Comparison of ENCODE assay signal across 9 cellular contexts in genomic region chr10:13987472-13987871, GRCh38.
DNase-seq lines count a peak whose midpoint lies in the region; ATAC-seq and TF ChIP-seq lines count a peak whose summit lies in the region.
"Had no signal": no experiment of that assay in that cellular context is flagged by ENCODE, and none has a peak within 500 bp of the region (broad histone marks: within the 10 kb centered on the region; RNA-seq: fewer than 3 reads in every experiment).

No MANE protein-coding gene starts in this region.

- H3K4me1 ChIP-seq in mesenchymal stem cell (ENCODE audit: control insufficient read depth, insufficient read depth, low read depth, low read length) (peaks cover 14% of the 10 kb centered on the region), right atrium auricular region (peaks cover 0 to 25% of the 10 kb centered on the region in 2 donors)

- H3K9me3 ChIP-seq in mesenchymal stem cell (ENCODE audit: control insufficient read depth, low read length) (no peaks in the 10 kb centered on the region), right atrium auricular region (no peaks in the 10 kb centered on the region)

- H3K27ac ChIP-seq in mesenchymal stem cell (ENCODE audit: low read length, poor library complexity, severe bottlenecking) (peak overlapping the region; percentile 68), right atrium auricular region (no peak overlapping the region)

- DNase-seq in DMS53 treated with DMSO at 0.1 percent for 48 hours (lab: John Stamatoyannopoulos, UW; ENCODE audit: unreplicated experiment) (peak; percentile 18), HK-2 (ENCODE audit: unreplicated experiment) (peak; percentile 16), astrocyte of the spinal cord (ENCODE audit: low read depth, low spot score) (peak; percentile 88), mesenchymal stem cell (peak; percentile 80), CD1c-positive myeloid dendritic cell (ENCODE audit: extremely low spot score) (no peak), NCI-H2196 (lab: John Stamatoyannopoulos, UW; ENCODE audit: unreplicated experiment) (no peak), right atrium auricular region (ENCODE audit: low spot score) (no peak)
- DNase-seq: RPMI8226 had no signal

- H4K8ac ChIP-seq in mesenchymal stem cell (ENCODE audit: low read length), result peak overlapping the region; percentile 24

- H3K18ac ChIP-seq in mesenchymal stem cell (ENCODE audit: low read depth in 1 of 2, low read length in 2 of 2), result no peak overlapping the region

- in situ Hi-C loops in astrocyte of the spinal cord (cut with HindIII; ENCODE audit: low sequenced_read_pairs), result no loop called here

- no peak overlapping the region for H3K23ac ChIP-seq in mesenchymal stem cell (ENCODE audit: low read length in 2 of 2)

- no peak overlapping the region for H2BK12ac ChIP-seq in mesenchymal stem cell (ENCODE audit: low read length in 2 of 2)

- no peaks in the 10 kb centered on the region for H3K36me3 ChIP-seq in mesenchymal stem cell (ENCODE audit: control insufficient read depth in 1 of 2, insufficient read depth in 2 of 2, low read depth in 1 of 2, low read length in 2 of 2)
- no peaks in the 10 kb centered on the region for H3K36me3 ChIP-seq in right atrium auricular region

- H2AFZ ChIP-seq in mesenchymal stem cell (ENCODE audit: low read depth, low read length), result no peak overlapping the region

- no peak overlapping the region for H3K4me2 ChIP-seq in mesenchymal stem cell (ENCODE audit: low read length, poor library complexity, severe bottlenecking)

- H3K79me1 ChIP-seq in mesenchymal stem cell (replicated peaks; ENCODE audit: low read length, poor library complexity, severe bottlenecking), result peaks cover 7% of the 10 kb centered on the region

- H3K14ac ChIP-seq in mesenchymal stem cell (ENCODE audit: low read length in 2 of 2), result no peak overlapping the region

- no peaks in the 10 kb centered on the region for H3K27me3 ChIP-seq in mesenchymal stem cell (ENCODE audit: control insufficient read depth in 1 of 2, insufficient read depth in 1 of 2, low read length in 2 of 2)
- H3K27me3 ChIP-seq in right atrium auricular region, result no peaks in the 10 kb centered on the region

- H3K4me3 ChIP-seq in astrocyte of the spinal cord (ENCODE audit: low read depth, low read length) (no peak overlapping the region), mesenchymal stem cell (ENCODE audit: insufficient read depth in 1 of 2, low read depth in 1 of 2, low read length in 2 of 2) (no peak overlapping the region), right atrium auricular region (no peak overlapping the region)

- 7% methylated on average over 9 of the region's 9 CpGs for WGBS in mesenchymal stem cell

- H4K91ac ChIP-seq in mesenchymal stem cell (ENCODE audit: low read length), result no peak overlapping the region

- no peak overlapping the region for H2BK5ac ChIP-seq in mesenchymal stem cell (ENCODE audit: low read depth, low read length, poor library complexity, severe bottlenecking)

- no peak overlapping the region for H3K4ac ChIP-seq in mesenchymal stem cell (ENCODE audit: low read depth in 1 of 2, low read length in 2 of 2)

- no peak overlapping the region for H2BK15ac ChIP-seq in mesenchymal stem cell (ENCODE audit: low read depth, poor library complexity, severe bottlenecking)

- H3K9ac ChIP-seq in mesenchymal stem cell (ENCODE audit: low read length), result peak overlapping the region; percentile 49

- TF ChIP-seq CTCF in astrocyte of the spinal cord (IDR thresholded peaks at IDR 0.05; ENCODE audit: low read depth, low read length), result no peak
- TF ChIP-seq CTCF in right atrium auricular region (IDR thresholded peaks at IDR 0.05), result no peak

- no peak overlapping the region for H2BK120ac ChIP-seq in mesenchymal stem cell (ENCODE audit: low read depth, low read length)

- ATAC-seq in HG02759 (IDR thresholded peaks at IDR 0.05; ENCODE audit: unreplicated experiment), result no peak

- H2AK5ac ChIP-seq in mesenchymal stem cell (ENCODE audit: low read length, severe bottlenecking), result no peak overlapping the region

Comparison
In these comparisons a context has a peak if more than half of its experiments do, and no peak if none do; other contexts are left out.
1. DNase-seq: peak in DMS53 treated with DMSO at 0.1 percent for 48 hours (single experiment), HK-2 (single experiment), astrocyte of the spinal cord (single experiment) and mesenchymal stem cell (single experiment); none in CD1c-positive myeloid dendritic cell (single experiment), NCI-H2196 (single experiment) and right atrium auricular region (single experiment).